Comparison of ENCODE assay signal across 29 cellular contexts in genomic region chrX:130264573-130264972, GRCh38. TPM values are rescaled to one million over a fixed set of nuclear protein-coding genes. Genes with fewer than 3 reads are reported as not detected.
DNase-seq lines count a peak whose midpoint lies in the region; ATAC-seq and TF ChIP-seq lines count a peak whose summit lies in the region.
"Had no signal": no experiment of that assay in that cellular context is flagged by ENCODE, and none has a peak within 500 bp of the region (broad histone marks: within the 10 kb centered on the region; RNA-seq: fewer than 3 reads in every experiment).

No MANE protein-coding gene starts in this region.

- no peak for TF ChIP-seq CTCF in choroid plexus epithelial cell (conservative IDR thresholded peaks at IDR 0.05; ENCODE audit: low read depth, low read length)

- H3K4me3 ChIP-seq in choroid plexus epithelial cell (ENCODE audit: low read depth, low read length) = no peak overlapping the region
- H3K4me3 ChIP-seq: body of pancreas, colonic mucosa, mucosa of descending colon had no signal

- ATAC-seq in HG02678 (IDR thresholded peaks at IDR 0.05; ENCODE audit: unreplicated experiment) = no peak
- ATAC-seq in HG02763 (IDR thresholded peaks at IDR 0.05; ENCODE audit: unreplicated experiment) = no peak
- ATAC-seq: activated CD8-positive, alpha-beta T cell treated with anti-CD3 and anti-CD28 coated beads, Interleukin-2, amount 10 ng/mL, durations not matched to agents 7 days and 5 days; activated naive CD8-positive, alpha-beta T cell treated with anti-CD3 and anti-CD28 coated beads, Interleukin-2, amount 50 U/mL, for 24 hours; body of pancreas; mucosa of descending colon; right cardiac atrium; stimulated activated naive CD8-positive, alpha-beta T cell treated with anti-CD3 and anti-CD28 coated beads, Interleukin-15, amount 100 ng/mL, for 72 hours had no signal

- peak; percentile 20 for DNase-seq in DMS53 (lab: John Stamatoyannopoulos, UW)
- no peak for DNase-seq in DMS53 treated with DMSO at 0.1 percent for 48 hours (lab: John Stamatoyannopoulos, UW; ENCODE audit: unreplicated experiment)
- peak; percentile 34 for DNase-seq in OCI-M1 (lab: John Stamatoyannopoulos, UW)
- peak; percentile 38 for DNase-seq in choroid plexus epithelial cell (ENCODE audit: low read depth)
- peak; percentile 60 for DNase-seq in renal cortical epithelial cell (ENCODE audit: low read depth)
- DNase-seq in activated CD4-positive, alpha-beta T cell treated with anti-CD3 and anti-CD28 coated beads, Interleukin-2, amount 50 U/mL, for 4 hours = no peak
- DNase-seq: 8988T; activated CD4-positive, alpha-beta T cell treated with anti-CD3 and anti-CD28 coated beads for 1 hour; activated CD8-positive, alpha-beta T cell treated with anti-CD3 and anti-CD28 coated beads, Interleukin-2, amount 10 ng/mL, durations not matched to agents 7 days and 5 days; activated gamma-delta T cell; activated naive CD8-positive, alpha-beta T cell treated with anti-CD3 and anti-CD28 coated beads, Interleukin-2, amount 50 U/mL, for 24 hours; body of pancreas; colonic mucosa; DMS79 treated with DMSO at 0.1 percent for 48 hours; effector memory CD4-positive, alpha-beta T cell; H9; kidney; mucosa of descending colon; NCI-H2081 treated with DMSO at 0.1 percent for 48 hours; NCI-H345; NCI-H774; nephron progenitor cell; right cardiac atrium; SIG-M5; stimulated activated CD4-positive, alpha-beta T cell treated with anti-CD3 and anti-CD28 coated beads, Interleukin-15, amount 100 ng/mL, for 24 hours; stimulated activated naive CD8-positive, alpha-beta T cell treated with anti-CD3 and anti-CD28 coated beads, Interleukin-15, amount 100 ng/mL, for 72 hours; trophoblast cell had no signal

RNA-seq across cellular contexts. Expression of gene ZNF280C, which starts 4.1 kb away (rescaled TPM):
- 2.6 and 6.0 TPM in 2 replicates for total RNA-seq in renal cortical epithelial cell

Comparison
In these comparisons a context has a peak if more than half of its experiments do, and no peak if none do; other contexts are left out.
1. DNase-seq: peak in DMS53 (single experiment), OCI-M1 (single experiment), choroid plexus epithelial cell (single experiment) and renal cortical epithelial cell (single experiment); none in DMS53 treated with DMSO at 0.1 percent for 48 hours (single experiment) and activated CD4-positive, alpha-beta T cell treated with anti-CD3 and anti-CD28 coated beads, Interleukin-2, amount 50 U/mL, for 4 hours (0 of 2).